8 cellular contexts compared by ENCODE assay signal in genomic region chrX:1537031-1537715, GRCh38. TPM values are rescaled to one million over a fixed set of nuclear protein-coding genes. Genes with fewer than 3 reads are reported as not detected.
A peak's percentile ranks its signal among the peaks of the same experiment; 100 is the strongest.
DNase-seq lines count a peak whose midpoint lies in the region; ATAC-seq lines count a peak whose summit lies in the region.

A gene with protein sequence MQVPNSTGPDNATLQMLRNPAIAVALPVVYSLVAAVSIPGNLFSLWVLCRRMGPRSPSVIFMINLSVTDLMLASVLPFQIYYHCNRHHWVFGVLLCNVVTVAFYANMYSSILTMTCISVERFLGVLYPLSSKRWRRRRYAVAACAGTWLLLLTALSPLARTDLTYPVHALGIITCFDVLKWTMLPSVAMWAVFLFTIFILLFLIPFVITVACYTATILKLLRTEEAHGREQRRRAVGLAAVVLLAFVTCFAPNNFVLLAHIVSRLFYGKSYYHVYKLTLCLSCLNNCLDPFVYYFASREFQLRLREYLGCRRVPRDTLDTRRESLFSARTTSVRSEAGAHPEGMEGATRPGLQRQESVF (minus strand): TSS chrX:1537185. CDS start chrX:1466558, 70,627 bp downstream.

- ATAC-seq in GM19455 (IDR thresholded peaks at IDR 0.05; ENCODE audit: unreplicated experiment) (peak; percentile 65), HG03565 (IDR thresholded peaks at IDR 0.05; ENCODE audit: unreplicated experiment) (peak; percentile 66), T-helper 17 cell (peak; percentile 80)
- peak; percentile 83 for ATAC-seq in stimulated activated naive CD8-positive, alpha-beta T cell treated with anti-CD3 and anti-CD28 coated beads, Interleukin-15, Interleukin-2, amounts not matched to agents 100 U/mL and 50 U/mL, for 24 hours

- peaks cover 19% of the 10 kb centered on the region for H3K4me1 Mint-ChIP-seq in T-helper 17 cell

- DNase-seq in DMS79 (lab: John Stamatoyannopoulos, UW), result peak; percentile 1
- peak; percentile 37 to 57 (median 51) for DNase-seq in T-helper 17 cell
- DNase-seq in adipocyte (ENCODE audit: low read depth), result peak; percentile 67
- DNase-seq in stimulated activated naive CD8-positive, alpha-beta T cell treated with anti-CD3 and anti-CD28 coated beads, Interleukin-15, Interleukin-2, amounts not matched to agents 100 U/mL and 50 U/mL, for 24 hours, result peak; percentile 82
- no peak for DNase-seq in islet precursor cell

- H3K4me3 ChIP-seq in adipocyte (ENCODE audit: low read length) (peak within 1 kb of the TSS; percentile 22), mononuclear cell (ENCODE audit: low read length) (peak within 1 kb of the TSS; percentile 98)

- H3K9me3 ChIP-seq in T-helper 17 cell (ENCODE audit: control insufficient read depth, low read length, poor library complexity, severe bottlenecking), result no peaks in the 10 kb centered on the region
- H3K9me3 ChIP-seq in adipocyte (ENCODE audit: control insufficient read depth, low read length), result no peaks in the 10 kb centered on the region
- no peaks in the 10 kb centered on the region for H3K9me3 ChIP-seq in mononuclear cell (ENCODE audit: low read depth, low read length)

- no peaks in the 10 kb centered on the region for H3K4me1 ChIP-seq in adipocyte (ENCODE audit: control insufficient read depth, insufficient read depth, low read length)
- peaks cover 22% of the 10 kb centered on the region for H3K4me1 ChIP-seq in mononuclear cell (ENCODE audit: insufficient read depth, low read length)

- H3K9ac ChIP-seq in adipocyte (ENCODE audit: low read length), result no peak within 1 kb of the TSS

- no peaks in the 10 kb centered on the region for H3K27me3 Mint-ChIP-seq in T-helper 17 cell

- H3K27me3 ChIP-seq in adipocyte (replicated peaks; ENCODE audit: control insufficient read depth, insufficient read depth, low read length) (peaks cover 9% of the 10 kb centered on the region), mononuclear cell (ENCODE audit: insufficient read depth, low read length) (no peaks in the 10 kb centered on the region)

- no peaks in the 10 kb centered on the region for H3K36me3 ChIP-seq in adipocyte (ENCODE audit: control insufficient read depth, insufficient read depth, low read length, severe bottlenecking)

- no peaks in the 10 kb centered on the region for H3K36me3 Mint-ChIP-seq in T-helper 17 cell (ENCODE audit: low read depth)

- peak within 1 kb of the TSS; percentile 99 for H3K27ac Mint-ChIP-seq in T-helper 17 cell

- peak within 1 kb of the TSS; percentile 95 for H3K4me3 Mint-ChIP-seq in T-helper 17 cell

RNA-seq across cellular contexts. Expression of the gene that starts here (rescaled TPM):
- total RNA-seq in T-helper 17 cell, result 100 to 1,000 TPM; 131 to 141 TPM
- 75.1 TPM for total RNA-seq in mononuclear cell
